Comparison of ENCODE assay signal across 14 cellular contexts in the genomic region with DNA sequence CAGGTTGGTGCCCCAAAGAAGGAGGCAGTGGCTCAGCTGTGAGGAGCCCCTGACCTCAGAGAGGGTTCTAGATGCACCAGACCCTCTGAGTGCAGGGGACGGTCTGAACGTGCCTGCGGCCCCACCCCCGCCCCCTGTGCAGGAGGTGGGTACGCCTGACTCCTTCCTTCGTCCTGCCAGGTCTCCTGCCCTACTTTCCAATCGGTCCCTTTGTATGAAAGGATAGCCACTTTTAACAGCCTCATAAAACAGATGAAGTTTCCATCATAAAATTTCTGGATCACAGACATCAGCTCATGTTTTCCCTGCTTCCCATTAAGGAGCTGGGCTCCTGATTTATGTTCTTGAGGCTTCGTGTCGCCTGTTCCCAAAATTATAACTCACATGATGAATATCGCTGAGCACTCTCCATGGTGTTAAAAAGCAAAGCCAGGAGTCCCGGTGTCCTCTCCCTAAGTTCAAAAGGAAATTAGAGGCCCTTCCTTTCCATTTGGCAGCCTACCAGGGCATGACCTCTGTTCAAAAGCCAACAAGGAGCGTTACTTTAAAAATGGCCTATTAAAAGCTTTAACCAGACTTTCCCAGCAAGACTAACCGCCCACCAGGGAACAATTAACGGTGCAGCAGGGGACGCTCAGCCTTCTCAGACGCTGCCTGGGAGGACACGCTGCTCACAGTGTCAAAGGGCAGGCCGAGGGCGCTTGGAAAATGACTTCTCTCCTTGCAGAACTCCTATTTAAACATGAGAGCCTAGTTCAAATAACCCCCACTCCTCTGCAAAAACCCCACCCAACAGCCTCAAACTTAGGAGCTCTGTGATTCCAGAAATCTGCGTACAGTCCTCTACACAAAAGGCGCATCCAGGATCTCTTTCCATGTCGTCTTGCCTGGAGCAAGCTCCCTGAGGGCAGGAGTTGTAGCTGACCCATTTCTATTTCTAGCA.
DNase-seq lines count a peak whose midpoint lies in the region; ATAC-seq and TF ChIP-seq lines count a peak whose summit lies in the region.
"Had no signal": no experiment of that assay in that cellular context is flagged by ENCODE, and none has a peak within 500 bp of the region (broad histone marks: within the 10 kb centered on the region; RNA-seq: fewer than 3 reads in every experiment).

No MANE protein-coding gene starts in this region.

- POLR2A ChIA-PET in activated CD4-positive, alpha-beta T cell treated with anti-CD3 and anti-CD28 coated beads, Interleukin-2, amount 10 ng/mL, durations not matched to agents 7 days and 5 days (lab: Charles Lee): no interaction called here
- POLR2A ChIA-PET in WTC11 (lab: Charles Lee): no interaction called here
- POLR2A ChIA-PET in Caco-2 (lab: Charles Lee): interaction anchor here (0.6 kb wide), 1 partner anchor 190 kb away, joined by 9 read pairs; no protein-coding TSS in a partner anchor

- TF ChIP-seq EP300 in sigmoid colon (IDR thresholded peaks at IDR 0.05): peak in 2 of 4 donors; percentile 20 to 60

- BruUV-seq in Caco-2 (replicated peaks; lab: Mats Ljungman, UMichigan): no TSS peak

- WGBS in sigmoid colon, 2 donors: 44 to 63% methylated on average over 22 of the region's 22 CpGs

- no peaks in the 10 kb centered on the region for H3K36me3 Mint-ChIP-seq in activated CD4-positive, alpha-beta T cell treated with anti-CD3 and anti-CD28 coated beads, Interleukin-2, amount 10 ng/mL, durations not matched to agents 7 days and 5 days (ENCODE audit: low read depth)
- H3K36me3 Mint-ChIP-seq in T-helper 17 cell (ENCODE audit: low read depth): no peaks in the 10 kb centered on the region
- H3K36me3 Mint-ChIP-seq in glutamatergic neuron (ENCODE audit: unreplicated experiment): peaks cover 5% of the 10 kb centered on the region
- H3K36me3 Mint-ChIP-seq in WTC11: no peaks in the 10 kb centered on the region
- peaks cover 42% of the 10 kb centered on the region for H3K36me3 Mint-ChIP-seq in Caco-2 (ENCODE audit: insufficient read depth, unreplicated experiment)

- no peak overlapping the region for H3K4me3 ChIP-seq in sigmoid colon
- no peak overlapping the region for H3K4me3 ChIP-seq in Caco-2 (ENCODE audit: low read depth, low read length)
- H3K4me3 ChIP-seq: cardiac muscle cell, upper lobe of left lung had no signal

- no peaks in the 10 kb centered on the region for H3K9me3 Mint-ChIP-seq in activated CD4-positive, alpha-beta T cell treated with anti-CD3 and anti-CD28 coated beads, Interleukin-2, amount 10 ng/mL, durations not matched to agents 7 days and 5 days
- peaks cover 71% of the 10 kb centered on the region for H3K9me3 Mint-ChIP-seq in glutamatergic neuron (ENCODE audit: unreplicated experiment)
- H3K9me3 Mint-ChIP-seq in WTC11: no peaks in the 10 kb centered on the region
- no peaks in the 10 kb centered on the region for H3K9me3 Mint-ChIP-seq in Caco-2 (ENCODE audit: unreplicated experiment)

- TF ChIP-seq CTCF in glutamatergic neuron (IDR thresholded peaks at IDR 0.05; ENCODE audit: partially characterized antibody, unreplicated experiment) (no peak), sigmoid colon (IDR thresholded peaks at IDR 0.05) (no peak), WTC11 (IDR thresholded peaks at IDR 0.05) (no peak), Caco-2 (IDR thresholded peaks at IDR 0.05; ENCODE audit: insufficient read depth in 1 of 2, low read depth in 1 of 2, low read length in 1 of 2, severe bottlenecking in 1 of 2, unreplicated experiment in 1 of 2) (no peak)

- no peaks in the 10 kb centered on the region for H3K9me3 ChIP-seq in T-helper 17 cell (ENCODE audit: control insufficient read depth, low read length, poor library complexity, severe bottlenecking)
- H3K9me3 ChIP-seq in sigmoid colon: no peaks in the 10 kb centered on the region
- H3K9me3 ChIP-seq in Caco-2: no peaks in the 10 kb centered on the region
- H3K9me3 ChIP-seq: upper lobe of left lung had no signal

- peak overlapping the region; percentile 45 to 76 (median 60) for H3K27ac ChIP-seq in sigmoid colon
- H3K27ac ChIP-seq: cardiac muscle cell, KMS-11, upper lobe of left lung had no signal

- no peak for TF ChIP-seq POLR2A in sigmoid colon (IDR thresholded peaks at IDR 0.05)

- peaks cover 0 to 30% (median 26%) of the 10 kb centered on the region in 4 donors for H3K4me1 ChIP-seq in sigmoid colon
- H3K4me1 ChIP-seq in Caco-2: peaks cover 12% of the 10 kb centered on the region
- H3K4me1 ChIP-seq: upper lobe of left lung had no signal

- ATAC-seq in T-helper 17 cell (no peak), WTC11 (no peak)

- no peak overlapping the region for H3K4me3 Mint-ChIP-seq in activated CD4-positive, alpha-beta T cell treated with anti-CD3 and anti-CD28 coated beads, Interleukin-2, amount 10 ng/mL, durations not matched to agents 7 days and 5 days
- H3K4me3 Mint-ChIP-seq in T-helper 17 cell (no peak overlapping the region), glutamatergic neuron (ENCODE audit: unreplicated experiment) (peak overlapping the region; percentile 20), WTC11 (no peak overlapping the region), Caco-2 (ENCODE audit: unreplicated experiment) (no peak overlapping the region)

- H3K36me3 ChIP-seq in sigmoid colon (peaks cover 0 to 23% (median 7%) of the 10 kb centered on the region in 4 donors), Caco-2 (ENCODE audit: control insufficient read depth, insufficient read depth, low read length) (no peaks in the 10 kb centered on the region; the same call in 1 of the 2 replicates)
- H3K36me3 ChIP-seq: cardiac muscle cell had no signal

- CTCF ChIA-PET in activated CD4-positive, alpha-beta T cell treated with anti-CD3 and anti-CD28 coated beads, Interleukin-2, amount 10 ng/mL, durations not matched to agents 7 days and 5 days (lab: Charles Lee): interaction anchor here (1.0 to 2.3 kb wide), 4 partner anchors 9 to 47 kb away, joined by 3 to 7 read pairs (median 4); no protein-coding TSS in a partner anchor
- CTCF ChIA-PET in WTC11 (lab: Charles Lee): interaction anchor here (1.6 kb wide), 1 partner anchor 46 kb away, joined by 3 read pairs; no protein-coding TSS in a partner anchor
- CTCF ChIA-PET in Caco-2 (lab: Charles Lee): no interaction called here

- H3K27me3 ChIP-seq in sigmoid colon: no peaks in the 10 kb centered on the region
- H3K27me3 ChIP-seq in Caco-2 (replicated peaks; ENCODE audit: control insufficient read depth, insufficient read depth, low read length): no peaks in the 10 kb centered on the region
- H3K27me3 ChIP-seq: cardiac muscle cell, upper lobe of left lung had no signal

- H3K27me3 Mint-ChIP-seq in activated CD4-positive, alpha-beta T cell treated with anti-CD3 and anti-CD28 coated beads, Interleukin-2, amount 10 ng/mL, durations not matched to agents 7 days and 5 days: no peaks in the 10 kb centered on the region
- H3K27me3 Mint-ChIP-seq in T-helper 17 cell (no peaks in the 10 kb centered on the region), glutamatergic neuron (ENCODE audit: unreplicated experiment) (peaks cover 55% of the 10 kb centered on the region), WTC11 (ENCODE audit: low read depth) (no peaks in the 10 kb centered on the region), Caco-2 (ENCODE audit: insufficient read depth, unreplicated experiment) (no peaks in the 10 kb centered on the region)

- peaks cover 25% of the 10 kb centered on the region for H3K4me1 Mint-ChIP-seq in activated CD4-positive, alpha-beta T cell treated with anti-CD3 and anti-CD28 coated beads, Interleukin-2, amount 10 ng/mL, durations not matched to agents 7 days and 5 days
- peaks cover 15% of the 10 kb centered on the region for H3K4me1 Mint-ChIP-seq in T-helper 17 cell
- H3K4me1 Mint-ChIP-seq in glutamatergic neuron (ENCODE audit: low read depth, unreplicated experiment): peaks cover 34% of the 10 kb centered on the region
- no peaks in the 10 kb centered on the region for H3K4me1 Mint-ChIP-seq in WTC11
- no peaks in the 10 kb centered on the region for H3K4me1 Mint-ChIP-seq in Caco-2 (ENCODE audit: low read depth, unreplicated experiment)

- intact Hi-C loops in sigmoid colon (cut with DNase I) (no loop called here), Caco-2 (cut with micrococcal nuclease; ENCODE audit: unreplicated experiment) (no loop called here)

- DNase-seq in activated CD4-positive, alpha-beta T cell treated with anti-CD3 and anti-CD28 coated beads, Interleukin-2, amount 10 ng/mL, durations not matched to agents 7 days and 5 days: no peak
- no peak for DNase-seq in activated CD4-positive, alpha-beta T cell treated with anti-CD3 and anti-CD28 coated beads for 4 hours
- DNase-seq in T-helper 17 cell (no peak), glutamatergic neuron (peak; percentile 56), sigmoid colon (peak; percentile 82), WTC11 (ENCODE audit: low spot score) (no peak), NCI-H2171 treated with DMSO at 0.1 percent for 48 hours (lab: John Stamatoyannopoulos, UW) (no peak), Caco-2 (no peak)
- DNase-seq: DMS153, NCI-H187 treated with DMSO at 0.1 percent for 48 hours, NCI-H69, upper lobe of left lung had no signal

- H3K27ac Mint-ChIP-seq in activated CD4-positive, alpha-beta T cell treated with anti-CD3 and anti-CD28 coated beads, Interleukin-2, amount 10 ng/mL, durations not matched to agents 7 days and 5 days: peak overlapping the region; percentile 91
- H3K27ac Mint-ChIP-seq in T-helper 17 cell: peak overlapping the region; percentile 94
- peak overlapping the region; percentile 39 for H3K27ac Mint-ChIP-seq in glutamatergic neuron (ENCODE audit: unreplicated experiment)
- H3K27ac Mint-ChIP-seq in WTC11: no peak overlapping the region
- H3K27ac Mint-ChIP-seq in Caco-2 (ENCODE audit: unreplicated experiment): no peak overlapping the region

TF ChIP-seq in WTC11, 78 proteins besides CTCF, POLR2A, EP300 and RAD21 (continues in another document):
- TF ChIP-seq NFATC4 (CRISPR knock-in tag; IDR thresholded peaks at IDR 0.05) (no peak), FOXJ3 (CRISPR knock-in tag; IDR thresholded peaks at IDR 0.05; ENCODE audit: borderline replicate concordance) (no peak)
- TF ChIP-seq, protein P1, sequence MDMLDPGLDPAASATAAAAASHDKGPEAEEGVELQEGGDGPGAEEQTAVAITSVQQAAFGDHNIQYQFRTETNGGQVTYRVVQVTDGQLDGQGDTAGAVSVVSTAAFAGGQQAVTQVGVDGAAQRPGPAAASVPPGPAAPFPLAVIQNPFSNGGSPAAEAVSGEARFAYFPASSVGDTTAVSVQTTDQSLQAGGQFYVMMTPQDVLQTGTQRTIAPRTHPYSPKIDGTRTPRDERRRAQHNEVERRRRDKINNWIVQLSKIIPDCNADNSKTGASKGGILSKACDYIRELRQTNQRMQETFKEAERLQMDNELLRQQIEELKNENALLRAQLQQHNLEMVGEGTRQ (CRISPR knock-in tag; IDR thresholded peaks at IDR 0.05): no peak

Comparison
In these comparisons a context has a peak if more than half of its experiments do, and no peak if none do; other contexts are left out.
1. DNase-seq: peak in glutamatergic neuron (single experiment) and sigmoid colon (single experiment); none in activated CD4-positive, alpha-beta T cell treated with anti-CD3 and anti-CD28 coated beads, Interleukin-2, amount 10 ng/mL, durations not matched to agents 7 days and 5 days (single experiment), activated CD4-positive, alpha-beta T cell treated with anti-CD3 and anti-CD28 coated beads for 4 hours (0 of 2), T-helper 17 cell (0 of 3), WTC11 (single experiment), NCI-H2171 treated with DMSO at 0.1 percent for 48 hours (single experiment) and Caco-2 (0 of 2).
2. H3K27ac Mint-ChIP-seq: peak in activated CD4-positive, alpha-beta T cell treated with anti-CD3 and anti-CD28 coated beads, Interleukin-2, amount 10 ng/mL, durations not matched to agents 7 days and 5 days (single experiment), T-helper 17 cell (single experiment) and glutamatergic neuron (single experiment); none in WTC11 (single experiment) and Caco-2 (single experiment).